28 cellular contexts compared by ENCODE assay signal in genomic region chr14:63452796-63453195, GRCh38.
"Had no signal": no experiment of that assay in that cellular context is flagged by ENCODE, and none has a peak within 500 bp of the region (broad histone marks: within the 10 kb centered on the region; RNA-seq: fewer than 3 reads in every experiment).

No MANE protein-coding gene starts in this region.

- DNase-seq: activated CD4-positive, alpha-beta T cell treated with anti-CD3 and anti-CD28 coated beads for 48 hours; activated CD4-positive, alpha-beta T cell treated with anti-CD3 and anti-CD28 coated beads, Interleukin-2, amount 50 U/mL, for 48 hours; activated CD8-positive, alpha-beta memory T cell treated with anti-CD3 and anti-CD28 coated beads, Interleukin-2, amount 50 U/mL, for 4 hours; activated T-cell treated with anti-CD3 and anti-CD28 coated beads, Interleukin-2, amount 50 U/mL, for 48 hours; brain microvascular endothelial cell; dorsolateral prefrontal cortex; effector memory CD4-positive, alpha-beta T cell; islet precursor cell; left cardiac atrium; left ventricle myocardium superior; midbrain; naive thymus-derived CD8-positive, alpha-beta T cell; posterior cingulate gyrus; retina; small intestine; stimulated activated CD4-positive, alpha-beta T cell treated with anti-CD3 and anti-CD28 coated beads, Interleukin-4, amount 100 ng/mL, for 24 hours; substantia nigra; T-helper 17 cell; T1000; tibial artery; WERI-Rb-1 had no signal

- H3K4me3 Mint-ChIP-seq: activated naive CD4-positive, alpha-beta T cell treated with anti-CD3 and anti-CD28 coated beads, Interleukin-2, amount 50 U/mL, for 24 hours; naive thymus-derived CD8-positive, alpha-beta T cell; stimulated activated effector memory CD8-positive, alpha-beta T cell treated with anti-CD3 and anti-CD28 coated beads, Interleukin-12 subunit alpha, Interleukin-12 subunit beta, amount 100 ng/mL, for 72 hours; stimulated activated naive CD8-positive, alpha-beta T cell treated with anti-CD3 and anti-CD28 coated beads, Interleukin-15, Interleukin-2, amounts not matched to agents 100 ng/mL and 50 ng/mL, for 24 hours; T-helper 17 cell had no signal

- FAIRE-seq: small intestine had no signal

- H3K9me3 ChIP-seq: gastroesophageal sphincter, tibial artery had no signal

- H3K36me3 ChIP-seq: tibial artery had no signal

- H3K27ac ChIP-seq: brain microvascular endothelial cell, coronary artery, hepatocyte, tibial artery, WERI-Rb-1 had no signal

- H3K9me3 Mint-ChIP-seq: activated naive CD4-positive, alpha-beta T cell treated with anti-CD3 and anti-CD28 coated beads, Interleukin-2, amount 50 U/mL, for 24 hours; activated T-helper 2 cell treated with anti-CD3 and anti-CD28 coated beads, Interferon-gamma antibody, Interleukin-2, Interleukin-4, amounts not matched to agents 10 μg/mL and 5 μg/mL and 100 μg/mL, durations not matched to agents 14 hours and 24 hours and 36 hours; naive thymus-derived CD8-positive, alpha-beta T cell; stimulated activated effector memory CD8-positive, alpha-beta T cell treated with anti-CD3 and anti-CD28 coated beads, Interleukin-12 subunit alpha, Interleukin-12 subunit beta, amount 100 ng/mL, for 72 hours; stimulated activated naive CD8-positive, alpha-beta T cell treated with anti-CD3 and anti-CD28 coated beads, Interleukin-15, Interleukin-2, amounts not matched to agents 100 ng/mL and 50 ng/mL, for 24 hours had no signal

- H3K4me3 ChIP-seq: coronary artery, dorsolateral prefrontal cortex, gastroesophageal sphincter, hepatocyte, tibial artery had no signal

- H3K27me3 ChIP-seq: brain microvascular endothelial cell, dorsolateral prefrontal cortex, gastroesophageal sphincter, hepatocyte, tibial artery had no signal

- H3K27me3 Mint-ChIP-seq: activated naive CD4-positive, alpha-beta T cell treated with anti-CD3 and anti-CD28 coated beads, Interleukin-2, amount 50 U/mL, for 24 hours; naive thymus-derived CD8-positive, alpha-beta T cell; stimulated activated naive CD8-positive, alpha-beta T cell treated with anti-CD3 and anti-CD28 coated beads, Interleukin-15, Interleukin-2, amounts not matched to agents 100 ng/mL and 50 ng/mL, for 24 hours; T-helper 17 cell had no signal

- H3K27ac Mint-ChIP-seq: activated naive CD4-positive, alpha-beta T cell treated with anti-CD3 and anti-CD28 coated beads, Interleukin-2, amount 50 U/mL, for 24 hours; activated T-helper 2 cell treated with anti-CD3 and anti-CD28 coated beads, Interferon-gamma antibody, Interleukin-2, Interleukin-4, amounts not matched to agents 10 μg/mL and 5 μg/mL and 100 μg/mL, durations not matched to agents 14 hours and 24 hours and 36 hours; naive thymus-derived CD8-positive, alpha-beta T cell; stimulated activated effector memory CD8-positive, alpha-beta T cell treated with anti-CD3 and anti-CD28 coated beads, Interleukin-12 subunit alpha, Interleukin-12 subunit beta, amount 100 ng/mL, for 72 hours; stimulated activated naive CD8-positive, alpha-beta T cell treated with anti-CD3 and anti-CD28 coated beads, Interleukin-15, Interleukin-2, amounts not matched to agents 100 ng/mL and 50 ng/mL, for 24 hours; T-helper 17 cell had no signal
